Comparison of ENCODE assay signal across 17 cellular contexts in genomic region chr1:112464501-112464900, GRCh38. TPM values are rescaled to one million over a fixed set of nuclear protein-coding genes. Genes with fewer than 3 reads are reported as not detected.
DNase-seq lines count a peak whose midpoint lies in the region; ATAC-seq and TF ChIP-seq lines count a peak whose summit lies in the region.
"Had no signal": no experiment of that assay in that cellular context is flagged by ENCODE, and none has a peak within 500 bp of the region (broad histone marks: within the 10 kb centered on the region; RNA-seq: fewer than 3 reads in every experiment).

No MANE protein-coding gene starts in this region.

- no peaks in the 10 kb centered on the region for H3K79me2 ChIP-seq in PC-3 (ENCODE audit: low read length)

- H3K27ac ChIP-seq in PC-3 (ENCODE audit: low read length): no peak overlapping the region
- peak overlapping the region; percentile 96 to 97 for H3K27ac ChIP-seq in esophagus (ENCODE audit: low read depth in 2 of 2, low read length in 1 of 2)
- peak overlapping the region; percentile 70 for H3K27ac ChIP-seq in prostate gland
- H3K27ac ChIP-seq in aorta (ENCODE audit: low read depth in 1 of 2, low read length in 2 of 2): no peak overlapping the region

- CTCF ChIA-PET in Caco-2 (lab: Charles Lee) (interaction anchor here (1.0 to 1.4 kb wide), 2 partner anchors 73 kb away, joined by 3 to 6 read pairs; no protein-coding TSS in a partner anchor), PC-3 (lab: Charles Lee) (no interaction called here)

- POLR2A ChIA-PET in Caco-2 (lab: Charles Lee) (no interaction called here), PC-3 (lab: Charles Lee; ENCODE audit: unreplicated experiment) (no interaction called here)

- H3K9ac ChIP-seq in PC-3 (ENCODE audit: low read length): no peak overlapping the region

- H3K36me3 ChIP-seq in Caco-2 (ENCODE audit: control insufficient read depth, insufficient read depth, low read length): no peaks in the 10 kb centered on the region
- no peaks in the 10 kb centered on the region for H3K36me3 ChIP-seq in PC-3 (ENCODE audit: low read depth, low read length)
- H3K36me3 ChIP-seq in esophagus (ENCODE audit: control insufficient read depth in 2 of 2, insufficient read depth in 2 of 2, low read length in 1 of 2): no peaks in the 10 kb centered on the region
- H3K36me3 ChIP-seq in prostate gland: no peaks in the 10 kb centered on the region
- H3K36me3 ChIP-seq in aorta (ENCODE audit: control insufficient read depth in 1 of 2, insufficient read depth in 2 of 2, low read length in 1 of 2): no peaks in the 10 kb centered on the region
- H3K36me3 ChIP-seq: HAP-1 had no signal

- DNase-seq in Caco-2 (peak; percentile 34 to 70), PC-3 (peak; percentile 32), prostate gland (ENCODE audit: low spot score) (no peak), HCEC 1CT (no peak), aorta (no peak)
- DNase-seq: activated CD8-positive, alpha-beta T cell treated with anti-CD3 and anti-CD28 coated beads for 36 hours; glutamatergic neuron; NCI-H1694; stimulated activated naive CD8-positive, alpha-beta T cell treated with anti-CD3 and anti-CD28 coated beads, Interleukin-15, Interleukin-2, amounts not matched to agents 100 U/mL and 50 U/mL, for 24 hours; T-helper 9 cell had no signal

- no peak overlapping the region for H2AFZ ChIP-seq in PC-3 (ENCODE audit: low read length)

- TF ChIP-seq POLR2A in prostate gland (IDR thresholded peaks at IDR 0.05): no peak

- H3K4me3 ChIP-seq in Caco-2 (ENCODE audit: low read depth, low read length) (no peak overlapping the region), PC-3 (ENCODE audit: low read length) (no peak overlapping the region), esophagus (ENCODE audit: low read depth in 1 of 2, low read length in 2 of 2) (no peak overlapping the region), prostate gland (no peak overlapping the region), aorta (ENCODE audit: low read length in 2 of 2) (no peak overlapping the region)
- H3K4me3 ChIP-seq: HAP-1 had no signal

- intact Hi-C loops in Caco-2 (cut with micrococcal nuclease; ENCODE audit: unreplicated experiment) (no loop called here), PC-3 (cut with micrococcal nuclease) (no loop called here), prostate gland (cut with DNase I) (loop anchor here (2.0 kb wide), 1 partner anchor 68 kb away; the partner anchor contains the start of gene CTTNBP2NL), aorta (cut with DNase I) (loop anchor here (2.0 to 10.0 kb wide), 2 partner anchors 68 to 240 kb away; partner anchors contain the start of genes CTTNBP2NL (in 1 of the 2) and RHOC (in 1 of the 2))

- peak; percentile 18 for ATAC-seq in PC-3
- ATAC-seq in aorta (ENCODE audit: low FRiP score): no peak
- no peak for ATAC-seq in HG02763 (IDR thresholded peaks at IDR 0.05; ENCODE audit: unreplicated experiment)
- no peak for ATAC-seq in GM21423 (IDR thresholded peaks at IDR 0.05; ENCODE audit: unreplicated experiment)
- ATAC-seq: activated CD8-positive, alpha-beta T cell treated with anti-CD3 and anti-CD28 coated beads for 36 hours; activated T-helper 17 cell treated with anti-CD3 and anti-CD28 coated beads, Interleukin-2, amount 50 U/mL, for 72 hours; natural killer cell treated with Interleukin-12 subunit alpha and Interleukin-12 subunit beta and Interleukin-15 and Interleukin-18, amount 100 ng/mL, for 72 hours; Right ventricle myocardium inferior; stimulated activated naive CD8-positive, alpha-beta T cell treated with anti-CD3 and anti-CD28 coated beads, Interleukin-15, Interleukin-2, amounts not matched to agents 100 U/mL and 50 U/mL, for 24 hours had no signal

- H3K9me2 ChIP-seq in PC-3 (replicated peaks; ENCODE audit: low read length): no peaks in the 10 kb centered on the region

- H3K4me1 Mint-ChIP-seq in Caco-2 (ENCODE audit: low read depth, unreplicated experiment): peaks cover 8% of the 10 kb centered on the region

- no TSS peak for BruUV-seq in Caco-2 (replicated peaks; lab: Mats Ljungman, UMichigan)
- BruUV-seq in PC-3 (replicated peaks; lab: Mats Ljungman, UMichigan): no TSS peak

- no peaks in the 10 kb centered on the region for H3K27me3 ChIP-seq in Caco-2 (replicated peaks; ENCODE audit: control insufficient read depth, insufficient read depth, low read length)
- H3K27me3 ChIP-seq in PC-3 (ENCODE audit: low read length): no peaks in the 10 kb centered on the region
- no peaks in the 10 kb centered on the region for H3K27me3 ChIP-seq in esophagus (ENCODE audit: control insufficient read depth in 1 of 2, insufficient read depth in 2 of 2, low read length in 2 of 2)
- H3K27me3 ChIP-seq in prostate gland (replicated peaks; ENCODE audit: insufficient read depth): no peaks in the 10 kb centered on the region
- H3K27me3 ChIP-seq in aorta (ENCODE audit: control insufficient read depth in 1 of 2, insufficient read depth in 2 of 2, low read length in 1 of 2): no peaks in the 10 kb centered on the region

- H3K27ac Mint-ChIP-seq in Caco-2 (ENCODE audit: unreplicated experiment): no peak overlapping the region
- H3K27ac Mint-ChIP-seq: activated CD8-positive, alpha-beta T cell treated with anti-CD3 and anti-CD28 coated beads for 36 hours; activated T-helper 17 cell treated with anti-CD3 and anti-CD28 coated beads, Interleukin-2, amount 50 U/mL, for 72 hours; natural killer cell treated with Interleukin-12 subunit alpha and Interleukin-12 subunit beta and Interleukin-15 and Interleukin-18, amount 100 ng/mL, for 72 hours had no signal

- H4K20me1 ChIP-seq in PC-3 (ENCODE audit: low read length): no peaks in the 10 kb centered on the region

- no peaks in the 10 kb centered on the region for H3K9me3 ChIP-seq in Caco-2
- H3K9me3 ChIP-seq in PC-3 (ENCODE audit: low read length): no peaks in the 10 kb centered on the region
- H3K9me3 ChIP-seq in esophagus (ENCODE audit: control insufficient read depth in 2 of 2, insufficient read depth in 1 of 2, low read depth in 1 of 2, low read length in 1 of 2): no peaks in the 10 kb centered on the region
- no peaks in the 10 kb centered on the region for H3K9me3 ChIP-seq in prostate gland
- H3K9me3 ChIP-seq in aorta (ENCODE audit: control insufficient read depth, low read length): no peaks in the 10 kb centered on the region
- H3K9me3 ChIP-seq: HAP-1 had no signal

- H3K36me3 Mint-ChIP-seq in Caco-2 (ENCODE audit: insufficient read depth, unreplicated experiment): peaks cover 8% of the 10 kb centered on the region
- H3K36me3 Mint-ChIP-seq: natural killer cell treated with Interleukin-12 subunit alpha and Interleukin-12 subunit beta and Interleukin-15 and Interleukin-18, amount 100 ng/mL, for 72 hours had no signal

- H3K9me3 Mint-ChIP-seq in Caco-2 (ENCODE audit: unreplicated experiment): no peaks in the 10 kb centered on the region
- H3K9me3 Mint-ChIP-seq: activated CD8-positive, alpha-beta T cell treated with anti-CD3 and anti-CD28 coated beads for 36 hours; activated T-helper 17 cell treated with anti-CD3 and anti-CD28 coated beads, Interleukin-2, amount 50 U/mL, for 72 hours; natural killer cell treated with Interleukin-12 subunit alpha and Interleukin-12 subunit beta and Interleukin-15 and Interleukin-18, amount 100 ng/mL, for 72 hours had no signal

- WGBS in esophagus, 2 donors: 41 to 52% methylated on average over 4 of the region's 4 CpGs
- 32% methylated on average over 4 of the region's 4 CpGs for WGBS in prostate gland
- WGBS in aorta, 2 donors: 66 to 73% methylated on average over 4 of the region's 4 CpGs

- no peaks in the 10 kb centered on the region for H3F3A ChIP-seq in PC-3 (ENCODE audit: low read length, unreplicated experiment)

- TF ChIP-seq CTCF in Caco-2 (IDR thresholded peaks at IDR 0.05; ENCODE audit: insufficient read depth in 1 of 2, low read depth in 1 of 2, low read length in 1 of 2, severe bottlenecking in 1 of 2, unreplicated experiment in 1 of 2) (no peak), PC-3 (conservative IDR thresholded peaks at IDR 0.05; ENCODE audit: low read depth, low read length) (no peak), prostate gland (IDR thresholded peaks at IDR 0.05) (no peak)

- H3K4me3 Mint-ChIP-seq in Caco-2 (ENCODE audit: unreplicated experiment): no peak overlapping the region
- H3K4me3 Mint-ChIP-seq: activated CD8-positive, alpha-beta T cell treated with anti-CD3 and anti-CD28 coated beads for 36 hours; activated T-helper 17 cell treated with anti-CD3 and anti-CD28 coated beads, Interleukin-2, amount 50 U/mL, for 72 hours; natural killer cell treated with Interleukin-12 subunit alpha and Interleukin-12 subunit beta and Interleukin-15 and Interleukin-18, amount 100 ng/mL, for 72 hours had no signal

- H3K4me2 ChIP-seq in PC-3 (ENCODE audit: low read length): no peak overlapping the region

- H3K27me3 Mint-ChIP-seq in Caco-2 (ENCODE audit: insufficient read depth, unreplicated experiment): no peaks in the 10 kb centered on the region

- H3K4me1 ChIP-seq in Caco-2 (peaks cover 5% of the 10 kb centered on the region; the same call in 1 of the 2 replicates), PC-3 (ENCODE audit: insufficient read depth, low read length) (peaks cover 21% of the 10 kb centered on the region), esophagus (ENCODE audit: control insufficient read depth in 2 of 2, insufficient read depth in 2 of 2, low read length in 1 of 2) (peaks cover 0 to 12% of the 10 kb centered on the region in 2 donors), prostate gland (replicated peaks) (peaks cover 6% of the 10 kb centered on the region), aorta (ENCODE audit: control insufficient read depth in 1 of 2, insufficient read depth in 2 of 2, low read length in 2 of 2) (no peaks in the 10 kb centered on the region)

RNA-seq across cellular contexts. Expression of gene WNT2B, which starts 44.3 kb away (rescaled TPM):
- total RNA-seq in Caco-2 (2022) (0.46 and 0.70 TPM in 2 replicates), PC-3 (2014; rRNA removed) (0.46 and 0.55 TPM in 2 replicates), prostate gland (10 to 100 TPM in 1 of 2 donors, 1 to 10 TPM in 1; 3.2 to 19.7 TPM), aorta (10 to 100 TPM in 1 of 2 donors, 1 to 10 TPM in 1; 5.8 to 15.8 TPM)
- polyA plus RNA-seq in esophagus (1 to 10 TPM; 2.2 to 3.2 TPM), aorta (1 to 10 TPM; 2.5 to 2.8 TPM)
- total RNA-seq: activated CD8-positive, alpha-beta T cell treated with anti-CD3 and anti-CD28 coated beads for 36 hours had no signal

Comparison
In these comparisons a context has a peak if more than half of its experiments do, and no peak if none do; other contexts are left out.
1. DNase-seq: peak in Caco-2 (2 of 2) and PC-3 (single experiment); none in prostate gland (single experiment), HCEC 1CT (single experiment) and aorta (0 of 2).
2. H3K27ac ChIP-seq: peak in esophagus (2 of 2) and prostate gland (2 of 2); none in PC-3 (single experiment) and aorta (0 of 2).
3. intact Hi-C loops: an anchor here in prostate gland (2.0 kb wide) and aorta (2.0 to 10.0 kb wide); none called in Caco-2 and PC-3.